8 cellular contexts compared by ENCODE assay signal in the genomic region with DNA sequence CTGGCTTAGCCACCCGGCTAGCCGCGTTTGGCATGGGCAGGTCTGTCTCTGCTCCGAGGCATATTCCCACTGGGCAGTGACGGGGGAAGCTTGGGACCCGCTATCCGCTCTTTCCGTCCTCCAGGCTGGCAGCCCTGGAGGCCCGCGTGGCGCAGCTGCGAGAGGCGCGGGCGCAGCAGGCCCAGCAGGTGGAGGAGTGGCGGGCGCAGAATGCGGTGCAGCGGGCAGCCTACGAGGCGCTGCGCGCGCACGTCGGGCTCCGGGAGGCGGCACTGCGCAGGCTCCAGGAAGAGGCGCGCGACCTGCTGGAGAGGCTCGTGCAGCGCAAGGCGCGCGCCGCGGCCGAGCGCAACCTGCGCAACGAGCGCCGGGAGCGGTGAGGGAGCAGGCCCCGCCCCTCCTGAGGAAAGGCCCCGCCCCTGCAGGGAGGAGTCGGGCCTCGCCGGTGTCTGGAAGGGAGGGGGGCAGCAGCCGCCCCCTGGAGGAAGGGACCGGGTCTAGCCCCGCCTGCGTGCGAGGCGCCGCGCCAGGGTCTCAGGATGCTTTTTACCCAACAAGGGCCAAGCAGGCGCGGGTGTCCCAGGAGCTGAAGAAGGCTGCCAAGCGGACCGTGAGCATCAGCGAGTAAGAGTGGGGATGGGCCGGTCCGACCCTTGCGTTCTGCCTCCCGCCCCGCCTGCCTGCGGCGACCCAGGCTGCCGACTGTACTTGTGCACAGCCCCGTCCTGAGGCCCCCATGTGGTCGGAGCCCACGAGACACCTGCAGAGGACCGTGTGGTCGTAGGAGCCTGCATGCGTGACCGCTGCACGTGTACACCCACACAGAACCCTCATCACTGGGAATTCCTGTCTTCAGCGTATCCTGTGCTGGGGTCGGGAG. TPM values are rescaled to one million over a fixed set of nuclear protein-coding genes. Genes with fewer than 3 reads are reported as not detected.
A peak's percentile ranks its signal among the peaks of the same experiment; 100 is the strongest.
DNase-seq lines count a peak whose midpoint lies in the region; ATAC-seq and TF ChIP-seq lines count a peak whose summit lies in the region.

No MANE protein-coding gene starts in this region.

- peak; percentile 46 to 77 for DNase-seq in SW 1271 (lab: John Stamatoyannopoulos, UW)
- peak; percentile 88 for DNase-seq in left ventricle myocardium inferior
- peak; percentile 94 for DNase-seq in posterior vena cava (ENCODE audit: low spot score)
- DNase-seq in transverse colon = peak; percentile 92
- DNase-seq in HK-2 (ENCODE audit: unreplicated experiment) = no peak

- in situ Hi-C loops in transverse colon (cut with MboI; ENCODE audit: low pct_ligation_motif_present in 1 of 4, low pct_unique_long_range_greater_than_20kb in 1 of 4, low sequenced_read_pairs in 3 of 4) = no loop called here

- TF ChIP-seq POLR2A in GM18505 (IDR thresholded peaks at IDR 0.05; ENCODE audit: borderline replicate concordance, extremely low read depth, insufficient read depth, insufficient read length) = peak; percentile 57
- peak; percentile 61 for TF ChIP-seq POLR2A in transverse colon (IDR thresholded peaks at IDR 0.05)

- no peaks in the 10 kb centered on the region for H3K79me2 ChIP-seq in KMS-11 (ENCODE audit: insufficient read depth, low read depth)

- peak; percentile 69 for ATAC-seq in GM18505 (IDR thresholded peaks at IDR 0.05; ENCODE audit: unreplicated experiment)

- no peak; the same call in 1 of the 2 replicates for TF ChIP-seq CTCF in KMS-11 (conservative IDR thresholded peaks at IDR 0.05; ENCODE audit: low read depth, low read length)
- peak; percentile 47 for TF ChIP-seq CTCF in left ventricle myocardium inferior (IDR thresholded peaks at IDR 0.05; ENCODE audit: borderline replicate concordance)
- TF ChIP-seq CTCF in transverse colon (IDR thresholded peaks at IDR 0.05) = peak in 3 of 5 experiments; percentile 20 to 73 (median 39)

- peak overlapping the region; percentile 52 for H2AFZ ChIP-seq in KMS-11 (ENCODE audit: low read depth)

- WGBS in transverse colon (ENCODE audit: low coverage in 1 of 2), 2 donors = 33% methylated on average over 60 of the region's 82 CpGs; no CpG with 5 or more reads in 1 of the 2 donors

- H3K4me1 ChIP-seq in KMS-11 (ENCODE audit: low read depth, poor library complexity, severe bottlenecking) = peaks cover 23% of the 10 kb centered on the region
- H3K4me1 ChIP-seq in left ventricle myocardium inferior = peaks cover 25% of the 10 kb centered on the region
- peaks cover 5 to 12% (median 10%) of the 10 kb centered on the region in 4 donors for H3K4me1 ChIP-seq in transverse colon

- H3K9me3 ChIP-seq in left ventricle myocardium inferior (replicated peaks) (no peaks in the 10 kb centered on the region), transverse colon (no peaks in the 10 kb centered on the region)

- H3K4me3 ChIP-seq in KMS-11 (IDR thresholded peaks at IDR 0.05; ENCODE audit: insufficient read depth, low read depth, low read length) (no peak overlapping the region), left ventricle myocardium inferior (peak overlapping the region; percentile 74), transverse colon (peak overlapping the region; percentile 27 to 47 (median 36))

- H3K27me3 ChIP-seq in KMS-11 (ENCODE audit: insufficient read depth, low read depth) (no peaks in the 10 kb centered on the region), left ventricle myocardium inferior (ENCODE audit: low read depth) (no peaks in the 10 kb centered on the region), transverse colon (no peaks in the 10 kb centered on the region)

- intact Hi-C loops in left ventricle myocardium inferior (cut with micrococcal nuclease) (no loop called here), posterior vena cava (cut with DNase I) (loop anchor here in 1 of 2 donors (10.0 kb wide), 2 partner anchors 323 to 423 kb away; a partner anchor contains a TSS), transverse colon (cut with DNase I; ENCODE audit: low total_unique reads) (no loop called here)

- peak overlapping the region; percentile 37; the same call in 1 of the 2 replicates for H3K9ac ChIP-seq in KMS-11

- H3K27ac ChIP-seq in KMS-11 = no peak overlapping the region
- peak overlapping the region; percentile 77 for H3K27ac ChIP-seq in angular gyrus (ENCODE audit: low read depth, low read length)
- peak overlapping the region; percentile 84 for H3K27ac ChIP-seq in left ventricle myocardium inferior (replicated peaks)
- H3K27ac ChIP-seq in transverse colon = peak overlapping the region; percentile 63 to 72 (median 70)

- no peaks in the 10 kb centered on the region for H3K36me3 ChIP-seq in KMS-11 (ENCODE audit: insufficient read depth)
- peaks cover 30% of the 10 kb centered on the region for H3K36me3 ChIP-seq in left ventricle myocardium inferior
- H3K36me3 ChIP-seq in transverse colon = no peaks in the 10 kb centered on the region

- no peaks in the 10 kb centered on the region for H4K20me1 ChIP-seq in KMS-11 (ENCODE audit: insufficient read depth)

- no peak for TF ChIP-seq EP300 in transverse colon (IDR thresholded peaks at IDR 0.05; ENCODE audit: low read depth)

- peak overlapping the region; percentile 82 for H3K4me2 ChIP-seq in KMS-11

RNA-seq across cellular contexts. Expression of a gene that starts 7.9 kb away (rescaled TPM):
- 14.4 TPM for total RNA-seq in left ventricle myocardium inferior
- total RNA-seq in posterior vena cava = 10 to 100 TPM; 13.5 to 17.6 TPM
- total RNA-seq in transverse colon = 100 to 1,000 TPM in 2 of 4 donors, 10 to 100 TPM in 2; 50.2 to 206 (median 85.3) TPM

RNA-seq across cellular contexts. Expression of a gene that starts 28.3 kb away (rescaled TPM):
- total RNA-seq in left ventricle myocardium inferior = 93.6 TPM
- 10 to 100 TPM; 20.4 to 22.1 TPM for total RNA-seq in posterior vena cava
- 100 to 1,000 TPM in 3 of 4 donors, 10 to 100 TPM in 1; 82.7 to 714 (median 225) TPM for total RNA-seq in transverse colon
